In the genomic region with DNA sequence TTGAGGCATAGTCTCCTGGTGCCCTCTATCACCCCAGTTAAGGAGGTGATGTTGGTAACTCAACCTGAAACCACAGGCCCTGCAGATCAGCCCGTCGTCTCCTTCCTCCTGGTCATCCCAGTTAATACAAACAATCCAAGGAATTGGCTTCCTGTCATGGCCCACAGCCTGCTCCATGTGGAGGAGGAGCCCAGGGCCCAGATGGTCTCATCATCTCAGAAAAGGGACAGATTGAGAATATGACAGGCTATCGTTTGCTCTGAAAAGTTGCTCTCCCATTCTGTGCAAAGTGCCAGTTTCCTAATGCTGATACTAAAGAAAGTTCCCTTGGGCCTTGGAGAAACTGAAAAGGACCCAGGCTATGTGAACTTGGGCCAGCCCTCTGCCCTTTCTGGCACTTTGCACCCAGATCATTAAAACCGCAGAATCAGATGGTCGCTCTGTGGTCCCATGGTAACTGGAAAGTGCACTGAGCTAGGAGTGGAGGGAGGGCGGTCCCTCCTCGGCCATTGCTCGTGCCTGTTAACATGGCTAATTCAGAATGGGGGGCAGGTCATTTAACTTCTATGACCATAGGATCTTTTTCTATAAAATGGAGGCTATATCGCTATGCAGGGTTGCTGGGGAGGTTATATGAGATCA, we compare ENCODE assay signal across 9 cellular contexts. TPM values are rescaled to one million over a fixed set of nuclear protein-coding genes. Genes with fewer than 3 reads are reported as not detected.
DNase-seq lines count a peak whose midpoint lies in the region; ATAC-seq and TF ChIP-seq lines count a peak whose summit lies in the region.
"Had no signal": no experiment of that assay in that cellular context is flagged by ENCODE, and none has a peak within 500 bp of the region (broad histone marks: within the 10 kb centered on the region; RNA-seq: fewer than 3 reads in every experiment).

No MANE protein-coding gene starts in this region.

- peak overlapping the region; percentile 99 for H3K27ac Mint-ChIP-seq in endothelial cell (ENCODE audit: unreplicated experiment)

- peak overlapping the region; percentile 91 for H3K4me3 Mint-ChIP-seq in endothelial cell (ENCODE audit: unreplicated experiment)

- no peak for TF ChIP-seq CTCF in endothelial cell (IDR thresholded peaks at IDR 0.05; ENCODE audit: unreplicated experiment)

- peaks cover 77% of the 10 kb centered on the region for H3K4me1 Mint-ChIP-seq in endothelial cell (ENCODE audit: unreplicated experiment)

- peaks cover 10% of the 10 kb centered on the region for H3K36me3 Mint-ChIP-seq in endothelial cell (ENCODE audit: low read depth, unreplicated experiment)

- H4K20me1 ChIP-seq in BLaER1 treated with 17β-estradiol and CSF1 and Interleukin-3, amounts not matched to agents 10 nM and 100 nM = no peaks in the 10 kb centered on the region

- DNase-seq in NCI-H446 (lab: John Stamatoyannopoulos, UW) (peak; percentile 80 to 87), endothelial cell (ENCODE audit: low spot score) (peak; percentile 15), neuronal stem cell (ENCODE audit: low spot score) (no peak), retina (no peak), NCI-H526 treated with DMSO at 0.1 percent for 48 hours (lab: John Stamatoyannopoulos, UW) (no peak)

- H3K27me3 Mint-ChIP-seq in endothelial cell (ENCODE audit: unreplicated experiment) = peaks cover 34% of the 10 kb centered on the region

- ATAC-seq in esophagus mucosa (no peak), GM21367 (IDR thresholded peaks at IDR 0.05; ENCODE audit: unreplicated experiment) (no peak)

- H2AK5ac ChIP-seq in neuronal stem cell (ENCODE audit: low read depth, low read length) = peak overlapping the region; percentile 66

- H3K36me3 ChIP-seq in BLaER1 treated with 17β-estradiol and CSF1 and Interleukin-3, amounts not matched to agents 10 nM and 100 nM = no peaks in the 10 kb centered on the region
- H3K36me3 ChIP-seq in neuronal stem cell (replicated peaks in 1 of 2; ENCODE audit: control insufficient read depth in 2 of 2, insufficient read depth in 2 of 2, low read length in 2 of 2) = no peaks in the 10 kb centered on the region

- H3K9ac ChIP-seq in BLaER1 treated with 17β-estradiol and CSF1 and Interleukin-3, amounts not matched to agents 10 nM and 100 nM = peak overlapping the region in 6 of 11 experiments; percentile 19 to 61 (median 46); a peak in 10 of 22 replicates
- H3K9ac ChIP-seq in neuronal stem cell (ENCODE audit: low read depth, low read length, poor library complexity) = no peak overlapping the region

- H3K4ac ChIP-seq in neuronal stem cell (ENCODE audit: low read length) = no peak overlapping the region

- H3K4me1 ChIP-seq in BLaER1 treated with 17β-estradiol and CSF1 and Interleukin-3, amounts not matched to agents 10 nM and 100 nM = peaks cover 45 to 66% (median 56%) of the 10 kb centered on the region in 10 experiments
- peaks cover 23 to 50% of the 10 kb centered on the region in 2 donors for H3K4me1 ChIP-seq in neuronal stem cell (ENCODE audit: control insufficient read depth in 2 of 2, insufficient read depth in 1 of 2, low read depth in 1 of 2, low read length in 2 of 2)

- no peaks in the 10 kb centered on the region for H3K27me3 ChIP-seq in BLaER1 treated with 17β-estradiol and CSF1 and Interleukin-3, amounts not matched to agents 10 nM and 100 nM
- H3K27me3 ChIP-seq in neuronal stem cell (ENCODE audit: control insufficient read depth in 3 of 3, insufficient read depth in 3 of 3, low read depth in 1 of 3, low read length in 3 of 3) = peaks cover 0 to 2% (median 0%) of the 10 kb centered on the region in 3 experiments

- no peak overlapping the region for H2BK15ac ChIP-seq in neuronal stem cell (ENCODE audit: low read length)

- no peak overlapping the region for H4K8ac ChIP-seq in neuronal stem cell (ENCODE audit: low read depth, low read length)

- no peak overlapping the region for H3K23ac ChIP-seq in neuronal stem cell (ENCODE audit: low read depth, low read length, poor library complexity)

- H3K14ac ChIP-seq in neuronal stem cell (ENCODE audit: low read length) = no peak overlapping the region

- H2BK120ac ChIP-seq in neuronal stem cell (ENCODE audit: low read depth, low read length) = peak overlapping the region; percentile 12

- no peak overlapping the region for H3K4me3 ChIP-seq in BLaER1 treated with 17β-estradiol and CSF1 and Interleukin-3, amounts not matched to agents 10 nM and 100 nM
- no peak overlapping the region for H3K4me3 ChIP-seq in neuronal stem cell (ENCODE audit: low read length in 2 of 2)

- H3K79me1 ChIP-seq in neuronal stem cell (ENCODE audit: low read depth, low read length) = no peaks in the 10 kb centered on the region

- peak overlapping the region; percentile 54 for H3K18ac ChIP-seq in neuronal stem cell (ENCODE audit: low read length)

- H2BK5ac ChIP-seq in neuronal stem cell (ENCODE audit: low read length) = peak overlapping the region; percentile 62

- H2AFZ ChIP-seq in neuronal stem cell (ENCODE audit: low read length) = peak overlapping the region; percentile 87

- peak overlapping the region; percentile 82 for H4K91ac ChIP-seq in neuronal stem cell (ENCODE audit: low read depth, low read length, poor library complexity)

- H3K9me3 Mint-ChIP-seq in endothelial cell (ENCODE audit: unreplicated experiment) = no peaks in the 10 kb centered on the region

- peak overlapping the region; percentile 56 to 89 (median 81) for H3K4me2 ChIP-seq in BLaER1 treated with 17β-estradiol and CSF1 and Interleukin-3, amounts not matched to agents 10 nM and 100 nM
- no peak overlapping the region for H3K4me2 ChIP-seq in neuronal stem cell (ENCODE audit: insufficient read depth, low read length, poor library complexity, severe bottlenecking)

- peak overlapping the region in 9 of 11 experiments; percentile 18 to 80 (median 74); a peak in 17 of 22 replicates for H3K27ac ChIP-seq in BLaER1 treated with 17β-estradiol and CSF1 and Interleukin-3, amounts not matched to agents 10 nM and 100 nM
- peak overlapping the region; percentile 88 for H3K27ac ChIP-seq in neuronal stem cell (replicated peaks; ENCODE audit: low read length)

- no peaks in the 10 kb centered on the region for H3K9me3 ChIP-seq in BLaER1 treated with 17β-estradiol and CSF1 and Interleukin-3, amounts not matched to agents 10 nM and 100 nM (replicated peaks in 1 of 11)
- H3K9me3 ChIP-seq in neuronal stem cell (replicated peaks in 1 of 2; ENCODE audit: control insufficient read depth in 2 of 2, insufficient read depth in 1 of 2, low read depth in 1 of 2, low read length in 2 of 2) = no peaks in the 10 kb centered on the region

- WGBS in neuronal stem cell (ENCODE audit: extremely low coverage in 2 of 2, insufficient read length in 2 of 2, insufficient replicate concordance in 1 of 2), 2 donors = no CpG with 5 or more reads among the region's 9 CpGs

- peak overlapping the region; percentile 47 for H2BK12ac ChIP-seq in neuronal stem cell (ENCODE audit: low read length)

RNA-seq across cellular contexts. Expression of a gene that starts 0.7 kb away (rescaled TPM):
- total RNA-seq in endothelial cell (ENCODE audit: unreplicated experiment) (32.0 TPM), esophagus mucosa (0.16 TPM)
- polyA plus RNA-seq in neuronal stem cell (2013, experiment 1 of 2) = 0.11 TPM
- 0.15 TPM for polyA plus RNA-seq in neuronal stem cell (2013, experiment 2 of 2)

RNA-seq across cellular contexts. Expression of a gene that starts 2.6 kb away (rescaled TPM):
- 0.87 TPM for total RNA-seq in endothelial cell (ENCODE audit: unreplicated experiment)
- 0.04 TPM for polyA plus RNA-seq in neuronal stem cell (2013, experiment 1 of 2)
- 0.08 TPM for polyA plus RNA-seq in neuronal stem cell (2013, experiment 2 of 2)
- total RNA-seq in esophagus mucosa = 1.2 TPM

RNA-seq across cellular contexts. Expression of a gene that starts 38.4 kb away (rescaled TPM):
- total RNA-seq in endothelial cell (ENCODE audit: unreplicated experiment) (not detected), esophagus mucosa (not detected)
- polyA plus RNA-seq in neuronal stem cell (2013, experiment 1 of 2) = not detected
- not detected for polyA plus RNA-seq in neuronal stem cell (2013, experiment 2 of 2)
- total RNA-seq: omental fat pad had no signal

RNA-seq across cellular contexts. Expression of a gene that starts 49.3 kb away (rescaled TPM):
- total RNA-seq in endothelial cell (ENCODE audit: unreplicated experiment) = not detected
- not detected for polyA plus RNA-seq in neuronal stem cell (2013, experiment 1 of 2)
- not detected for polyA plus RNA-seq in neuronal stem cell (2013, experiment 2 of 2)
- total RNA-seq in esophagus mucosa = not detected
- total RNA-seq: omental fat pad had no signal

Comparison
In these comparisons a context has a peak if more than half of its experiments do, and no peak if none do; other contexts are left out.
1. DNase-seq: peak in NCI-H446 (2 of 2) and endothelial cell (single experiment); none in neuronal stem cell (single experiment), retina (single experiment) and NCI-H526 treated with DMSO at 0.1 percent for 48 hours (single experiment).
2. RNA of a gene that starts 0.7 kb away (total RNA-seq): 32.0 TPM in endothelial cell (single experiment); 0.16 TPM in esophagus mucosa (single experiment); every median in the first group is over 10 times any median in the second.